Comparison of ENCODE assay signal across 25 cellular contexts in the genomic region with DNA sequence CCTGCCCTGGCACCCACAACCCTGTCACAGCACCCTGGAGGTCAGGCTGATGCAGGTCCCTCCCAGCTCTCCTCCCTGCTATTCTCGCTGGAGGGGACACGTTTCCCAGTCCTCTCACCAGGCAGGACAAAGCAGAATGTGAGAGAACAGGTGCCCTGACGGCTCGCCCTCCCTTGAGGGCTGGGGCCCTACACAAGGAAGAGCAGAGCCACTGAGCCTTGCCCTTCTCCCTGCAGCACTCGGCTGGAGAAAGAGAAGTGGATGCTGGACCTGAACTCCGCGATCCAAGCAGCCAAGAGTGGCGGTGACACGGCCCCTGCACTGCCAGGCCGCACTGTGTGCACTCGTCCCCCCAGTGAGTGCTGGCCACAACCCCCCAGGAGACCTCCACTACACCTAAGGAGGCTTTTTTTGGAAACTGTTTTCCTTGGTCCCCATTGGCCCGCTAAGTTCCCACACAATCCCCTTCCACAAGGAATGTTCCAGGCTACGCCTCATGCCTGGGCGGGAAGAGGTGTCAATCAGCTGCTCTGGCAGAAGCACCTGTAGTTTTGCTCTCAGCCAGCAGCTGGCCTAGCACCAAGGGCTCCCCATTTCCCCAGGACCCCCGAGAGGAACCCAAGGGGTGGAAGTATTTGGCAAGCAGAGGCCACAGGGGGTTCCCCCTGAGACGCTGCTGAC. TPM values are rescaled to one million over a fixed set of nuclear protein-coding genes. Genes with fewer than 3 reads are reported as not detected.
DNase-seq lines count a peak whose midpoint lies in the region; ATAC-seq and TF ChIP-seq lines count a peak whose summit lies in the region.
"Had no signal": no experiment of that assay in that cellular context is flagged by ENCODE, and none has a peak within 500 bp of the region (broad histone marks: within the 10 kb centered on the region; RNA-seq: fewer than 3 reads in every experiment).

No MANE protein-coding gene starts in this region.

- peaks cover 6% of the 10 kb centered on the region for H3K4me1 Mint-ChIP-seq in glutamatergic neuron (ENCODE audit: low read depth, unreplicated experiment)
- H3K4me1 Mint-ChIP-seq: activated CD4-positive, alpha-beta T cell treated with anti-CD3 and anti-CD28 coated beads, Interleukin-2, amount 10 ng/mL, durations not matched to agents 24 days and 14 days had no signal

- no TSS peak for BruUV-seq in Panc1 (replicated peaks; lab: Mats Ljungman, UMichigan)

- H3K27me3 ChIP-seq in DND-41 (ENCODE audit: insufficient read depth, low read length, poor library complexity) (no peaks in the 10 kb centered on the region), Panc1 (ENCODE audit: control insufficient read depth, insufficient read depth, low read length) (no peaks in the 10 kb centered on the region), parathyroid adenoma (ENCODE audit: control insufficient read depth, insufficient read depth, low read length) (no peaks in the 10 kb centered on the region)
- H3K27me3 ChIP-seq: gastrocnemius medialis, SJSA1, suprapubic skin, vagina had no signal

- peak; percentile 7; the same call in 1 of the 3 replicates for ATAC-seq in DND-41 (ENCODE audit: insufficient read depth, low read depth)
- ATAC-seq in Panc1, result 0 out of 2 replicates have a peak, but pooled peaks have one; percentile 30
- no peak for ATAC-seq in GM21447 (IDR thresholded peaks at IDR 0.05; ENCODE audit: unreplicated experiment)
- no peak for ATAC-seq in GM21717 (IDR thresholded peaks at IDR 0.05; ENCODE audit: unreplicated experiment)
- ATAC-seq: gastrocnemius medialis; naive thymus-derived CD8-positive, alpha-beta T cell; T-helper 17 cell had no signal

- peaks cover 13% of the 10 kb centered on the region for H3K9me3 Mint-ChIP-seq in glutamatergic neuron (ENCODE audit: unreplicated experiment)
- H3K9me3 Mint-ChIP-seq: activated CD4-positive, alpha-beta T cell treated with anti-CD3 and anti-CD28 coated beads, Interleukin-2, amount 10 ng/mL, durations not matched to agents 24 days and 14 days; activated naive CD4-positive, alpha-beta T cell treated with anti-CD3 and anti-CD28 coated beads for 36 hours; activated T-cell treated with anti-CD3 and anti-CD28 coated beads, Interleukin-2, amount 50 U/mL, for 72 hours; CD4-positive, alpha-beta T cell; naive thymus-derived CD8-positive, alpha-beta T cell had no signal

- POLR2A ChIA-PET in Panc1 (lab: Charles Lee), result interaction anchor here (0.7 kb wide), 1 partner anchor 304 kb away, joined by 3 read pairs; no protein-coding TSS in a partner anchor

- H3K27ac ChIP-seq in DND-41 (ENCODE audit: low read length), result no peak overlapping the region
- H3K27ac ChIP-seq in Panc1 (ENCODE audit: low read length), result no peak overlapping the region
- peak overlapping the region; percentile 6 for H3K27ac ChIP-seq in parathyroid adenoma
- H3K27ac ChIP-seq: gastrocnemius medialis, SJSA1, suprapubic skin, vagina had no signal

- intact Hi-C loops in Panc1 (cut with micrococcal nuclease; ENCODE audit: unreplicated experiment), result no loop called here

- DNase-seq in DND-41, result no peak
- DNase-seq in Panc1 (ENCODE audit: low read depth, low spot score), result no peak
- no peak for DNase-seq in glutamatergic neuron
- DNase-seq in inferior parietal cortex (ENCODE audit: extremely low spot score), result no peak
- DNase-seq: activated CD4-positive, alpha-beta T cell treated with anti-CD3 and anti-CD28 coated beads, Interleukin-2, amount 10 ng/mL, durations not matched to agents 24 days and 14 days; activated naive CD4-positive, alpha-beta T cell treated with anti-CD3 and anti-CD28 coated beads for 36 hours; activated T-cell treated with anti-CD3 and anti-CD28 coated beads, Interleukin-2, amount 50 U/mL, for 72 hours; aorta; CD4-positive, alpha-beta T cell; cerebellar nuclear complex; DMS153; gastrocnemius medialis; GDM1; kidney glomerular epithelial cell; naive thymus-derived CD8-positive, alpha-beta T cell; NCI-H1048; NCI-H187 treated with DMSO at 0.1 percent for 48 hours; NCI-H2227 treated with DMSO at 0.1 percent for 48 hours; T-helper 17 cell had no signal

- no peak overlapping the region for H3K9ac ChIP-seq in DND-41 (ENCODE audit: low read depth, low read length)
- no peak overlapping the region for H3K9ac ChIP-seq in parathyroid adenoma

- in situ Hi-C loops in Panc1 (cut with HindIII; ENCODE audit: low pct_unique_long_range_greater_than_20kb, low sequenced_read_pairs), result no loop called here

- H3K4me2 ChIP-seq in DND-41 (ENCODE audit: insufficient read depth, low read length) (no peak overlapping the region), parathyroid adenoma (ENCODE audit: low read length) (no peak overlapping the region)

- TF ChIP-seq CTCF in DND-41 (IDR thresholded peaks at IDR 0.05; ENCODE audit: borderline replicate concordance, extremely low read depth, low read length, poor library complexity, severe bottlenecking) (no peak), Panc1 (IDR thresholded peaks at IDR 0.05) (no peak), glutamatergic neuron (IDR thresholded peaks at IDR 0.05; ENCODE audit: partially characterized antibody, unreplicated experiment) (no peak), parathyroid adenoma (IDR thresholded peaks at IDR 0.05) (no peak)

- no peaks in the 10 kb centered on the region for H3K79me2 ChIP-seq in DND-41 (ENCODE audit: insufficient read depth, low read length)
- no peaks in the 10 kb centered on the region for H3K79me2 ChIP-seq in parathyroid adenoma

- H3K4me1 ChIP-seq in DND-41 (ENCODE audit: insufficient read depth, low read length) (no peaks in the 10 kb centered on the region), Panc1 (ENCODE audit: control insufficient read depth, insufficient read depth, low read length) (no peaks in the 10 kb centered on the region), parathyroid adenoma (peaks cover 13% of the 10 kb centered on the region)
- H3K4me1 ChIP-seq: gastrocnemius medialis, SJSA1 had no signal

- no peaks in the 10 kb centered on the region for H3K36me3 Mint-ChIP-seq in glutamatergic neuron (ENCODE audit: unreplicated experiment)

- peak overlapping the region; percentile 68 for H3K27ac Mint-ChIP-seq in glutamatergic neuron (ENCODE audit: unreplicated experiment)
- H3K27ac Mint-ChIP-seq: activated CD4-positive, alpha-beta T cell treated with anti-CD3 and anti-CD28 coated beads, Interleukin-2, amount 10 ng/mL, durations not matched to agents 24 days and 14 days; activated naive CD4-positive, alpha-beta T cell treated with anti-CD3 and anti-CD28 coated beads for 36 hours; activated T-cell treated with anti-CD3 and anti-CD28 coated beads, Interleukin-2, amount 50 U/mL, for 72 hours; CD4-positive, alpha-beta T cell; T-helper 17 cell had no signal

- H3K9me3 ChIP-seq in DND-41 (ENCODE audit: insufficient read depth, low read length, severe bottlenecking), result no peaks in the 10 kb centered on the region
- no peaks in the 10 kb centered on the region for H3K9me3 ChIP-seq in Panc1 (ENCODE audit: control insufficient read depth, insufficient read depth, low read depth, low read length)
- no peaks in the 10 kb centered on the region for H3K9me3 ChIP-seq in parathyroid adenoma (ENCODE audit: control insufficient read depth, low read length)
- H3K9me3 ChIP-seq: gastrocnemius medialis, SJSA1, suprapubic skin, vagina had no signal

- peaks cover 28% of the 10 kb centered on the region for H3K36me3 ChIP-seq in DND-41 (ENCODE audit: insufficient read depth, low read length)
- H3K36me3 ChIP-seq in Panc1 (ENCODE audit: control insufficient read depth, insufficient read depth, low read length), result no peaks in the 10 kb centered on the region
- H3K36me3 ChIP-seq in parathyroid adenoma (ENCODE audit: control insufficient read depth, insufficient read depth, low read length), result no peaks in the 10 kb centered on the region

- no peak overlapping the region for H3K4me3 Mint-ChIP-seq in glutamatergic neuron (ENCODE audit: unreplicated experiment)
- H3K4me3 Mint-ChIP-seq: activated CD4-positive, alpha-beta T cell treated with anti-CD3 and anti-CD28 coated beads, Interleukin-2, amount 10 ng/mL, durations not matched to agents 24 days and 14 days; activated naive CD4-positive, alpha-beta T cell treated with anti-CD3 and anti-CD28 coated beads for 36 hours; activated T-cell treated with anti-CD3 and anti-CD28 coated beads, Interleukin-2, amount 50 U/mL, for 72 hours; CD4-positive, alpha-beta T cell; naive thymus-derived CD8-positive, alpha-beta T cell; T-helper 17 cell had no signal

- peaks cover 11% of the 10 kb centered on the region for H3K27me3 Mint-ChIP-seq in glutamatergic neuron (ENCODE audit: unreplicated experiment)
- H3K27me3 Mint-ChIP-seq: activated CD4-positive, alpha-beta T cell treated with anti-CD3 and anti-CD28 coated beads, Interleukin-2, amount 10 ng/mL, durations not matched to agents 24 days and 14 days; CD4-positive, alpha-beta T cell; naive thymus-derived CD8-positive, alpha-beta T cell; T-helper 17 cell had no signal

- no peak overlapping the region for H3K4me3 ChIP-seq in DND-41 (ENCODE audit: low read depth in 1 of 2, low read length in 2 of 2)
- no peak overlapping the region for H3K4me3 ChIP-seq in Panc1 (ENCODE audit: low read depth in 2 of 2, low read length in 2 of 2)
- H3K4me3 ChIP-seq in parathyroid adenoma (ENCODE audit: low read depth, low read length), result no peak overlapping the region
- H3K4me3 ChIP-seq: gastrocnemius medialis, SJSA1, suprapubic skin, vagina had no signal

- H4K20me1 ChIP-seq in DND-41 (ENCODE audit: insufficient read depth, low read length), result peaks cover 3% of the 10 kb centered on the region

- H2AFZ ChIP-seq in DND-41 (ENCODE audit: low read depth, low read length) (no peak overlapping the region), parathyroid adenoma (no peak overlapping the region)

- CTCF ChIA-PET in Panc1 (lab: Charles Lee), result no interaction called here

RNA-seq across cellular contexts. Expression of gene STK25, which starts 17.4 kb away (rescaled TPM):
- total RNA-seq in Panc1 (2021; ENCODE audit: unreplicated experiment) (195 TPM), glutamatergic neuron (ENCODE audit: unreplicated experiment) (347 TPM)
- 232 TPM for polyA plus RNA-seq in Panc1 (2012; ENCODE audit: insufficient read length)

Comparison
In these comparisons a context has a peak if more than half of its experiments do, and no peak if none do; other contexts are left out.
1. ATAC-seq: peak in DND-41 (single experiment) and Panc1 (single experiment); none in GM21447 (single experiment) and GM21717 (single experiment).